Comparison of ENCODE assay signal across 2 cellular contexts in genomic region chr5:171323806-171324632, GRCh38.
TF ChIP-seq lines count a peak whose summit lies in the region.

No MANE protein-coding gene starts in this region.

TF ChIP-seq in HEK293, 187 proteins besides CTCF, POLR2A, EP300 and RAD21:
- TF ChIP-seq MEIS1 (CRISPR knock-in tag; IDR thresholded peaks at IDR 0.05; ENCODE audit: borderline replicate concordance), result no peak
- TF ChIP-seq ZIC2 (tag by site-specific recombination; IDR thresholded peaks at IDR 0.05), result peak; percentile 80
- TF ChIP-seq KLF17 (tag by site-specific recombination; IDR thresholded peaks at IDR 0.05), result no peak
- TF ChIP-seq GLIS2 (tag by site-specific recombination; IDR thresholded peaks at IDR 0.05), result no peak
- TF ChIP-seq ZFP3 (tag by site-specific recombination; IDR thresholded peaks at IDR 0.05; ENCODE audit: low read depth), result no peak
- no peak for TF ChIP-seq SALL2 (tag by site-specific recombination; IDR thresholded peaks at IDR 0.05; ENCODE audit: borderline replicate concordance)
- TF ChIP-seq ZNF18 (tag by site-specific recombination; IDR thresholded peaks at IDR 0.05), result no peak
TF ChIP-seq in HEK293: peak in this region for 1.

TF ChIP-seq in GM12878, 131 proteins besides CTCF, POLR2A, EP300 and RAD21:
- TF ChIP-seq SPI1 (IDR thresholded peaks at IDR 0.05; ENCODE audit: borderline replicate concordance, insufficient read depth, low read depth, low read length) (peak; percentile 59), MXI1 (IDR thresholded peaks at IDR 0.05; ENCODE audit: low read depth, low read length) (no peak), ZNF384 (IDR thresholded peaks at IDR 0.05; ENCODE audit: borderline replicate concordance, low read depth, low read length) (0 out of 2 replicates have a peak, but pooled peaks have one; percentile 14)
TF ChIP-seq in GM12878: peak in this region for 2.
